8 cellular contexts compared by ENCODE assay signal in the genomic region with DNA sequence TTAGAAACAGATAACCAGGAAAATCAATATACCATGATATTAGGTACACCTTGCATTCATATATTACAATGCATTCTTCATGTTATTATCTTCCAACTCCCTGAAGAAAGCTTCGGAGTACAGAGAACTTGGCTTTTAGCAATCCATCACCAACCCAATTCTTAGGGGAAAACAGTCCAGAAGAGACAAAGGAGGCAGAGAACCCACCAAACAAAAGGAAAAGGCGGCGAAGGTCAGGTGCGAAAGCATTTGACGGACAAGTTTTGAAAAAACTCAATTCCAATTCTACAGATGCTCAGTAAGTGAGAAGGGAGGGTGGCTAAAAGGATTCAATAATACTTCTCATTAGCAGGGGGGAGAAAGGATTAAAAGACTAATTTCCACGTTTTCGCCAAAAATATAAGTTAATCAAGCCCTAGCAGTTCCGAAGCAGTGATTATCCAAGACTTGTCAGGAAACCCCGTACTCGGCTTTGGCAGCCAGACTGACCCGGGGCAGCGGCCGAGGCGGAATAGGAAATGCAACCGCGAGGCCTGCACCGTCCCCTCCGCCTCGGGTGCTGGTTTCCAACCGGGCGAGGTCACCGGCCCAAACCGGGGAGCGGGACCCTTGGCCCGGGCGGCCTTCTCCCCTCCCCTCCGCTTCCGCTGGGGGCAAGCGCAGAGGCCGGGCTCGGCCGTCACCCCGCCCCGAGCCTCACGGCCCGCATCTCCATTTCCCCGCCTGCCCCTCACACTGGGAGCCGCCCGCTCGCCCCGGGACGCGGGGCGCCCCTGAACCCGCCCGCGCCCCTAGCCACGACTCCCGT. TPM values are rescaled to one million over a fixed set of nuclear protein-coding genes. Genes with fewer than 3 reads are reported as not detected.
A peak's percentile ranks its signal among the peaks of the same experiment; 100 is the strongest.
DNase-seq lines count a peak whose midpoint lies in the region; ATAC-seq and TF ChIP-seq lines count a peak whose summit lies in the region.

No MANE protein-coding gene starts in this region.

- H3K27ac ChIP-seq in gastroesophageal sphincter (peak overlapping the region; percentile 92 to 100 (median 95)), neutrophil (peak overlapping the region; percentile 98)

- no peak for TF ChIP-seq POLR2A in gastroesophageal sphincter (IDR thresholded peaks at IDR 0.05)

- ATAC-seq in HG02840 (IDR thresholded peaks at IDR 0.05; ENCODE audit: low FRiP score, unreplicated experiment) (peak; percentile 32), gastroesophageal sphincter (peak; percentile 38)

- H3K4me1 ChIP-seq in gastroesophageal sphincter = peaks cover 9 to 59% (median 22%) of the 10 kb centered on the region in 3 donors
- peaks cover 45 to 46% of the 10 kb centered on the region in 2 experiments for H3K4me1 ChIP-seq in neutrophil (ENCODE audit: control insufficient read depth in 1 of 2, insufficient read depth in 1 of 2, low read depth in 1 of 2, low read length in 1 of 2)

- H3K4me1 Mint-ChIP-seq in type B pancreatic cell (ENCODE audit: unreplicated experiment) = peaks cover 39% of the 10 kb centered on the region

- H3K9me3 ChIP-seq in gastroesophageal sphincter (no peaks in the 10 kb centered on the region), neutrophil (no peaks in the 10 kb centered on the region)

- peak overlapping the region; percentile 91 to 99 for H3K4me3 ChIP-seq in gastroesophageal sphincter
- H3K4me3 ChIP-seq in neutrophil (ENCODE audit: low read depth in 1 of 2, low read length in 1 of 2) = peak overlapping the region; percentile 98 to 100

- TF ChIP-seq CTCF in gastroesophageal sphincter (IDR thresholded peaks at IDR 0.05) = peak in 1 of 4 experiments; percentile 21
- no peak for TF ChIP-seq CTCF in neutrophil (IDR thresholded peaks at IDR 0.05)
- TF ChIP-seq CTCF in type B pancreatic cell (conservative IDR thresholded peaks at IDR 0.05) = no peak

- H3K4me3 Mint-ChIP-seq in type B pancreatic cell = peak overlapping the region; percentile 92

- H3K36me3 Mint-ChIP-seq in type B pancreatic cell = peaks cover 11% of the 10 kb centered on the region

- H3K27me3 Mint-ChIP-seq in type B pancreatic cell = no peaks in the 10 kb centered on the region

- 0 to 1% methylated on average over 5 to 15 of the region's 49 CpGs for WGBS in gastroesophageal sphincter (ENCODE audit: low coverage in 1 of 2), 2 donors

- TF ChIP-seq EP300 in gastroesophageal sphincter (IDR thresholded peaks at IDR 0.05) = no peak

- H3K36me3 ChIP-seq in gastroesophageal sphincter = peaks cover 0 to 5% of the 10 kb centered on the region in 2 donors
- peaks cover 4% of the 10 kb centered on the region for H3K36me3 ChIP-seq in neutrophil

- DNase-seq in DMS 273 (lab: John Stamatoyannopoulos, UW; ENCODE audit: unreplicated experiment) (peak; percentile 62), DMS 273 treated with DMSO at 0.1 percent for 48 hours (lab: John Stamatoyannopoulos, UW) (no peak), NOMO-1 treated with DMSO at 0.1 percent for 48 hours (lab: John Stamatoyannopoulos, UW; ENCODE audit: unreplicated experiment) (peak; percentile 44), activated gamma-delta T cell (lab: John Stamatoyannopoulos, UW) (peak; percentile 36), type B pancreatic cell (ENCODE audit: extremely low spot score, unreplicated experiment) (peak; percentile 72)

- H3K9me3 Mint-ChIP-seq in type B pancreatic cell = no peaks in the 10 kb centered on the region

- H3K27ac Mint-ChIP-seq in type B pancreatic cell = peak overlapping the region; percentile 90

- H3K27me3 ChIP-seq in gastroesophageal sphincter = no peaks in the 10 kb centered on the region
- no peaks in the 10 kb centered on the region for H3K27me3 ChIP-seq in neutrophil

RNA-seq across cellular contexts. Expression of gene GDI2, which starts 0.7 kb away (rescaled TPM):
- total RNA-seq in gastroesophageal sphincter (100 to 1,000 TPM; 186 to 294 (median 225) TPM), type B pancreatic cell (ENCODE audit: low replicate concordance) (245 TPM in 2 replicates)
